ENCODE assay signal across 26 cellular contexts in genomic region chr3:185758912-185759311, GRCh38.
DNase-seq lines count a peak whose midpoint lies in the region; ATAC-seq, FAIRE-seq and TF ChIP-seq lines count a peak whose summit lies in the region.
"Had no signal": no experiment of that assay in that cellular context is flagged by ENCODE, and none has a peak within 500 bp of the region (broad histone marks: within the 10 kb centered on the region; RNA-seq: fewer than 3 reads in every experiment).

No MANE protein-coding gene starts in this region.

- TF ChIP-seq POLR2A in HepG2 (IDR thresholded peaks at IDR 0.05; ENCODE audit: insufficient read depth in 1 of 2, low read depth in 2 of 2, low read length in 2 of 2), result no peak
- TF ChIP-seq POLR2A in right lobe of liver (IDR thresholded peaks at IDR 0.05), result no peak
- no peak for TF ChIP-seq POLR2A in K562 (conservative IDR thresholded peaks at IDR 0.05)
- TF ChIP-seq POLR2A in uterus (IDR thresholded peaks at IDR 0.05), result no peak

- H3K9me3 ChIP-seq in HepG2 (ENCODE audit: low read length), result no peaks in the 10 kb centered on the region
- H3K9me3 ChIP-seq in right lobe of liver, result no peaks in the 10 kb centered on the region
- H3K9me3 ChIP-seq in K562 (replicated peaks; ENCODE audit: control insufficient read depth, insufficient read depth, low read depth, low read length), result no peaks in the 10 kb centered on the region; the same call in 1 of the 2 replicates
- H3K9me3 ChIP-seq in naive thymus-derived CD4-positive, alpha-beta T cell (ENCODE audit: control insufficient read depth in 2 of 3, low read length in 3 of 3), result peaks cover 0 to 7% (median 0%) of the 10 kb centered on the region in 3 experiments
- H3K9me3 ChIP-seq in uterus, result no peaks in the 10 kb centered on the region

- intact Hi-C loops in HepG2 (cut with micrococcal nuclease; ENCODE audit: unreplicated experiment), result no loop called here
- intact Hi-C loops in right lobe of liver (cut with DNase I), result no loop called here
- intact Hi-C loops in K562 (cut with micrococcal nuclease), result no loop called here
- intact Hi-C loops in naive thymus-derived CD4-positive, alpha-beta T cell (cut with micrococcal nuclease), result no loop called here
- intact Hi-C loops in uterus (cut with DNase I; ENCODE audit: low total_unique reads), result no loop called here

- H3K36me3 ChIP-seq in HepG2 (replicated peaks in 1 of 2; ENCODE audit: control insufficient read depth in 1 of 2, insufficient read depth in 2 of 2, low read length in 2 of 2) (peaks cover 14 to 20% of the 10 kb centered on the region in 2 experiments), right lobe of liver (no peaks in the 10 kb centered on the region), K562 (ENCODE audit: control insufficient read depth, insufficient read depth, low read length) (peaks cover 20% of the 10 kb centered on the region), uterus (no peaks in the 10 kb centered on the region)
- no peaks in the 10 kb centered on the region for H3K36me3 ChIP-seq in naive thymus-derived CD4-positive, alpha-beta T cell (ENCODE audit: control insufficient read depth in 2 of 3, insufficient read depth in 3 of 3, low read length in 3 of 3)
- H3K36me3 ChIP-seq: heart left ventricle had no signal

- peaks cover 96% of the 10 kb centered on the region for H4K20me1 ChIP-seq in HepG2 (ENCODE audit: insufficient read depth, low read length)
- peaks cover 16% of the 10 kb centered on the region; the same call in 1 of the 2 replicates for H4K20me1 ChIP-seq in K562 (replicated peaks; ENCODE audit: control insufficient read depth, insufficient read depth, low read length)

- H3K27ac ChIP-seq in HepG2 (ENCODE audit: extremely low read length, insufficient read depth, low read length) (no peak overlapping the region), right lobe of liver (no peak overlapping the region), K562 (ENCODE audit: extremely low read depth, low read depth, low read length) (peak overlapping the region; percentile 25; the same call in 1 of the 3 replicates), uterus (no peak overlapping the region)
- H3K27ac ChIP-seq in naive thymus-derived CD4-positive, alpha-beta T cell (ENCODE audit: low read depth, low read length), result no peak overlapping the region
- H3K27ac ChIP-seq: heart left ventricle, SK-N-MC had no signal

- H3K27me3 Mint-ChIP-seq in mesothelial cell of epicardium (ENCODE audit: low read depth), result no peaks in the 10 kb centered on the region
- peaks cover 40 to 55% (median 44%) of the 10 kb centered on the region in 5 donors for H3K27me3 Mint-ChIP-seq in naive thymus-derived CD4-positive, alpha-beta T cell

- H2AFZ ChIP-seq in HepG2 (ENCODE audit: low read length) (no peak overlapping the region), K562 (ENCODE audit: low read depth, low read length) (no peak overlapping the region)

- H3K36me3 Mint-ChIP-seq in mesothelial cell of epicardium, result peaks cover 31% of the 10 kb centered on the region
- peaks cover 0 to 6% (median 0%) of the 10 kb centered on the region in 5 donors for H3K36me3 Mint-ChIP-seq in naive thymus-derived CD4-positive, alpha-beta T cell
- H3K36me3 Mint-ChIP-seq: natural killer cell treated with Interleukin-12 subunit alpha and Interleukin-12 subunit beta and Interleukin-15 and Interleukin-18, amount 100 ng/mL, for 72 hours had no signal

- 94% methylated on average over 1 of the region's 1 CpG for WGBS in HepG2 (ENCODE audit: low lambda C conversion rate)
- WGBS in right lobe of liver (ENCODE audit: insufficient coverage, low coverage, low lambda C conversion rate, missing lambda C conversion rate), result 20% methylated on average over 1 of the region's 1 CpG
- WGBS in K562 (ENCODE audit: insufficient coverage, low coverage, missing lambda C conversion rate), result 50% methylated on average over 1 of the region's 1 CpG

- peak; percentile 44 for DNase-seq in HepG2 (ENCODE audit: low spot score)
- DNase-seq in right lobe of liver, result no peak
- DNase-seq in K562 (ENCODE audit: extremely low read depth in 1 of 4, low spot score in 3 of 4), result no peak
- no peak for DNase-seq in mesothelial cell of epicardium (ENCODE audit: low spot score in 2 of 2, unreplicated experiment in 2 of 2)
- no peak for DNase-seq in NAMALWA (ENCODE audit: low spot score)
- no peak for DNase-seq in naive thymus-derived CD4-positive, alpha-beta T cell
- DNase-seq in SK-N-DZ (ENCODE audit: low spot score), result no peak
- DNase-seq in uterus, result no peak
- DNase-seq: activated CD4-positive, CD25-positive, alpha-beta regulatory T cell treated with anti-CD3 and anti-CD28 coated beads, Interleukin-2, amount 50 U/mL, for 72 hours; activated CD8-positive, alpha-beta memory T cell treated with anti-CD3 and anti-CD28 coated beads for 24 hours; activated T-cell treated with anti-CD3 and anti-CD28 coated beads, Interleukin-2, amount 50 U/mL, for 72 hours; DND-41; heart left ventricle; islet precursor cell; KBM-7; NCI-H2171; stimulated activated CD4-positive, alpha-beta T cell treated with anti-CD3 and anti-CD28 coated beads, Interleukin-2, amount 100 ng/mL, for 48 hours; T1000 had no signal

- H3K27ac Mint-ChIP-seq in mesothelial cell of epicardium, result peak overlapping the region; percentile 52
- H3K27ac Mint-ChIP-seq in naive thymus-derived CD4-positive, alpha-beta T cell, result no peak overlapping the region
- H3K27ac Mint-ChIP-seq: activated naive CD8-positive, alpha-beta T cell; activated T-cell treated with anti-CD3 and anti-CD28 coated beads, Interleukin-2, amount 50 U/mL, for 72 hours; CD14-positive monocyte; natural killer cell treated with Interleukin-12 subunit alpha and Interleukin-12 subunit beta and Interleukin-15 and Interleukin-18, amount 100 ng/mL, for 72 hours had no signal

- BruUV-seq in HepG2 (replicated peaks; lab: Mats Ljungman, UMichigan) (no TSS peak), K562 (replicated peaks; lab: Mats Ljungman, UMichigan) (no TSS peak)

- FAIRE-seq in HepG2 (lab: Jason Lieb, UNC) (peak; percentile 52), K562 (lab: Jason Lieb, UNC) (no peak)
- FAIRE-seq: colon, endometrium had no signal

- H3K27me3 ChIP-seq in HepG2 (ENCODE audit: control insufficient read depth in 1 of 2, insufficient read depth in 2 of 2, low read length in 2 of 2) (no peaks in the 10 kb centered on the region), right lobe of liver (no peaks in the 10 kb centered on the region), K562 (ENCODE audit: control insufficient read depth in 2 of 2, insufficient read depth in 2 of 2, low read length in 2 of 2) (no peaks in the 10 kb centered on the region; a peak in 1 of 5 replicates), uterus (no peaks in the 10 kb centered on the region)
- no peaks in the 10 kb centered on the region for H3K27me3 ChIP-seq in naive thymus-derived CD4-positive, alpha-beta T cell (ENCODE audit: control insufficient read depth in 2 of 2, insufficient read depth in 2 of 2, low read length in 2 of 2)
- H3K27me3 ChIP-seq: heart left ventricle had no signal

- H3K79me2 ChIP-seq in HepG2 (ENCODE audit: insufficient read depth, low read length) (peaks cover 98% of the 10 kb centered on the region), K562 (ENCODE audit: control insufficient read depth, insufficient read depth, low read length) (peaks cover 88% of the 10 kb centered on the region)

- TF ChIP-seq RAD21 in HepG2 (CRISPR knock-in tag; IDR thresholded peaks at IDR 0.05) (no peak), K562 (CRISPR knock-in tag; conservative IDR thresholded peaks at IDR 0.05 in 1 of 2, IDR thresholded peaks at IDR 0.05 in 1 of 2) (no peak)

- H3K9ac ChIP-seq in HepG2 (ENCODE audit: insufficient read depth, low read depth, low read length) (no peak overlapping the region), K562 (ENCODE audit: insufficient read depth in 1 of 2, low read depth in 2 of 2, low read length in 2 of 2) (no peak overlapping the region; a peak in 1 of 4 replicates)

- no peaks in the 10 kb centered on the region for H3K9me1 ChIP-seq in K562 (ENCODE audit: control insufficient read depth, insufficient read depth, low read length)

- peaks cover 48% of the 10 kb centered on the region for H3K4me1 Mint-ChIP-seq in mesothelial cell of epicardium
- peaks cover 0 to 8% (median 4%) of the 10 kb centered on the region in 7 donors for H3K4me1 Mint-ChIP-seq in naive thymus-derived CD4-positive, alpha-beta T cell

- POLR2A ChIA-PET in HepG2 (lab: Yijun Ruan, JAX), result no interaction called here
- POLR2A ChIA-PET in K562 (lab: Yijun Ruan, JAX), result interaction anchor here (1.5 kb wide), 1 partner anchor 10 kb away, joined by 6 read pairs; no protein-coding TSS in a partner anchor
- POLR2A ChIA-PET in naive thymus-derived CD4-positive, alpha-beta T cell (lab: Charles Lee), result no interaction called here

- in situ Hi-C loops in HepG2 (cut with HindIII; ENCODE audit: extremely low pct_ligation_motif_present, low pct_unique_long_range_greater_than_20kb), result no loop called here
- in situ Hi-C loops in K562 (cut with MboI), result no loop called here

- H3K4me2 ChIP-seq in HepG2 (ENCODE audit: low read depth, low read length), result no peak overlapping the region
- H3K4me2 ChIP-seq in K562 (ENCODE audit: insufficient read depth, low read length), result peak overlapping the region; percentile 9; the same call in 1 of the 2 replicates

- no peak for TF ChIP-seq CTCF in HepG2 (CRISPR knock-in tag; IDR thresholded peaks at IDR 0.05)
- TF ChIP-seq CTCF in right lobe of liver (IDR thresholded peaks at IDR 0.05), result no peak
- TF ChIP-seq CTCF in K562 (IDR thresholded peaks at IDR 0.05 in 2 of 3, conservative IDR thresholded peaks at IDR 0.05 in 1 of 3; ENCODE audit: insufficient read depth in 2 of 3, low read depth in 1 of 3, low read length in 3 of 3), result no peak
- TF ChIP-seq CTCF in mesothelial cell of epicardium (IDR thresholded peaks at IDR 0.05; ENCODE audit: unreplicated experiment), result no peak
- no peak for TF ChIP-seq CTCF in uterus (IDR thresholded peaks at IDR 0.05)

- CTCF ChIA-PET in HepG2 (lab: Yijun Ruan, JAX; ENCODE audit: low intra/inter-chr PET ratio, low total read pairs), result interaction anchor here (1.3 kb wide), 1 partner anchor 9 kb away, joined by 3 read pairs; no protein-coding TSS in a partner anchor
- CTCF ChIA-PET in K562 (lab: Yijun Ruan, JAX; ENCODE audit: low intra/inter-chr PET ratio), result no interaction called here
- CTCF ChIA-PET in naive thymus-derived CD4-positive, alpha-beta T cell (lab: Charles Lee), result no interaction called here

- H3K4me1 ChIP-seq in HepG2 (ENCODE audit: insufficient read depth, low read length) (peaks cover 69% of the 10 kb centered on the region), right lobe of liver (no peaks in the 10 kb centered on the region), K562 (replicated peaks in 1 of 2; ENCODE audit: control insufficient read depth in 2 of 2, insufficient read depth in 2 of 2, low read length in 2 of 2) (peaks cover 15 to 42% of the 10 kb centered on the region in 2 experiments), uterus (no peaks in the 10 kb centered on the region)
- no peaks in the 10 kb centered on the region for H3K4me1 ChIP-seq in naive thymus-derived CD4-positive, alpha-beta T cell (ENCODE audit: control insufficient read depth in 2 of 2, insufficient read depth in 2 of 2, low read length in 2 of 2)

- ATAC-seq in HepG2 (peak; percentile 31; the same call in 2 of the 3 replicates), right lobe of liver (no peak), K562 (peak; percentile 9; the same call in 2 of the 3 replicates)
- no peak for ATAC-seq in naive thymus-derived CD4-positive, alpha-beta T cell
- ATAC-seq: activated T-cell treated with anti-CD3 and anti-CD28 coated beads, Interleukin-2, amount 50 U/mL, for 72 hours; heart left ventricle; natural killer cell treated with Interleukin-12 subunit alpha and Interleukin-12 subunit beta and Interleukin-15 and Interleukin-18, amount 100 ng/mL, for 72 hours; Panc1 had no signal

- H3K4me3 ChIP-seq in HepG2 (replicated peaks in 1 of 3; ENCODE audit: insufficient read depth in 1 of 3, low read depth in 2 of 3, low read length in 3 of 3) (no peak overlapping the region), right lobe of liver (no peak overlapping the region), K562 (no peak overlapping the region), uterus (no peak overlapping the region)
- no peak overlapping the region for H3K4me3 ChIP-seq in naive thymus-derived CD4-positive, alpha-beta T cell (ENCODE audit: low read length)
- H3K4me3 ChIP-seq: heart left ventricle, SK-N-MC, skin epidermis had no signal

- peaks cover 19% of the 10 kb centered on the region for H3K9me3 Mint-ChIP-seq in mesothelial cell of epicardium
- peaks cover 0 to 20% (median 12%) of the 10 kb centered on the region in 11 donors for H3K9me3 Mint-ChIP-seq in naive thymus-derived CD4-positive, alpha-beta T cell

- no peak overlapping the region for H3K4me3 Mint-ChIP-seq in mesothelial cell of epicardium
- H3K4me3 Mint-ChIP-seq in naive thymus-derived CD4-positive, alpha-beta T cell, result no peak overlapping the region
- H3K4me3 Mint-ChIP-seq: activated naive CD8-positive, alpha-beta T cell; activated T-cell treated with anti-CD3 and anti-CD28 coated beads, Interleukin-2, amount 50 U/mL, for 72 hours; CD14-positive monocyte; natural killer cell treated with Interleukin-12 subunit alpha and Interleukin-12 subunit beta and Interleukin-15 and Interleukin-18, amount 100 ng/mL, for 72 hours had no signal

- TF ChIP-seq EP300 in HepG2 (IDR thresholded peaks at IDR 0.05; ENCODE audit: low read depth in 2 of 2, low read length in 2 of 2), result no peak
- no peak for TF ChIP-seq EP300 in HepG2 (CRISPR knock-in tag; IDR thresholded peaks at IDR 0.05; ENCODE audit: borderline replicate concordance)
- TF ChIP-seq EP300 in K562 (IDR thresholded peaks at IDR 0.05; ENCODE audit: low read length), result no peak

Comparison
In these comparisons a context has a peak if more than half of its experiments do, and no peak if none do; other contexts are left out.
1. ATAC-seq: peak in HepG2 (single experiment) and K562 (single experiment); none in right lobe of liver (0 of 4) and naive thymus-derived CD4-positive, alpha-beta T cell (single experiment).